ENCODE assay signal across 7 cellular contexts in genomic region chr20:48920527-48921167, GRCh38. TPM values are rescaled to one million over a fixed set of nuclear protein-coding genes. Genes with fewer than 3 reads are reported as not detected.
DNase-seq lines count a peak whose midpoint lies in the region; ATAC-seq and TF ChIP-seq lines count a peak whose summit lies in the region.

No MANE protein-coding gene starts in this region.

- no peaks in the 10 kb centered on the region for H3K9me3 ChIP-seq in suprapubic skin

- H3K4me3 ChIP-seq in suprapubic skin, result peak overlapping the region; percentile 99

- peak overlapping the region; percentile 83 to 96 (median 94) for H3K4me3 Mint-ChIP-seq in IgD-negative memory B cell
- peak overlapping the region; percentile 99 for H3K4me3 Mint-ChIP-seq in activated naive CD8-positive, alpha-beta T cell treated with anti-CD3 and anti-CD28 coated beads, Interleukin-2, amount 50 U/mL, for 24 hours

- H3K4me1 ChIP-seq in suprapubic skin, result peaks cover 43% of the 10 kb centered on the region

- WGBS in suprapubic skin, result 28% methylated on average over 10 of the region's 10 CpGs

- H3K9me3 Mint-ChIP-seq in IgD-negative memory B cell, result no peaks in the 10 kb centered on the region
- H3K9me3 Mint-ChIP-seq in activated naive CD8-positive, alpha-beta T cell treated with anti-CD3 and anti-CD28 coated beads, Interleukin-2, amount 50 U/mL, for 24 hours, result no peaks in the 10 kb centered on the region

- no peak for TF ChIP-seq CTCF in suprapubic skin (IDR thresholded peaks at IDR 0.05)

- no peak for TF ChIP-seq POLR2A in suprapubic skin (IDR thresholded peaks at IDR 0.05)

- H3K27ac Mint-ChIP-seq in IgD-negative memory B cell, result peak overlapping the region; percentile 86 to 97 (median 96)
- H3K27ac Mint-ChIP-seq in activated naive CD8-positive, alpha-beta T cell treated with anti-CD3 and anti-CD28 coated beads, Interleukin-2, amount 50 U/mL, for 24 hours, result peak overlapping the region; percentile 98

- TF ChIP-seq EP300 in suprapubic skin (IDR thresholded peaks at IDR 0.05), result no peak

- no peak for ATAC-seq in activated naive CD8-positive, alpha-beta T cell treated with anti-CD3 and anti-CD28 coated beads, Interleukin-2, amount 50 U/mL, for 24 hours
- ATAC-seq in HG03460 (IDR thresholded peaks at IDR 0.05; ENCODE audit: unreplicated experiment), result no peak

- DNase-seq in activated naive CD8-positive, alpha-beta T cell treated with anti-CD3 and anti-CD28 coated beads, Interleukin-2, amount 50 U/mL, for 24 hours, result no peak
- DNase-seq in suprapubic skin (ENCODE audit: low spot score in 2 of 2) (peak in 1 of 2 donors; percentile 77), KG1 (lab: John Stamatoyannopoulos, UW) (no peak), NCI-H146 treated with DMSO at 0.1 percent for 48 hours (lab: John Stamatoyannopoulos, UW; ENCODE audit: unreplicated experiment) (no peak)

- H3K27ac ChIP-seq in layer of hippocampus (ENCODE audit: low read depth, low read length) (peak overlapping the region; percentile 78), suprapubic skin (peak overlapping the region; percentile 99)

- H3K27me3 ChIP-seq in layer of hippocampus (ENCODE audit: control insufficient read depth, insufficient read depth, low read length), result no peaks in the 10 kb centered on the region
- H3K27me3 ChIP-seq in suprapubic skin, result no peaks in the 10 kb centered on the region

- no peaks in the 10 kb centered on the region for H3K27me3 Mint-ChIP-seq in IgD-negative memory B cell
- H3K27me3 Mint-ChIP-seq in activated naive CD8-positive, alpha-beta T cell treated with anti-CD3 and anti-CD28 coated beads, Interleukin-2, amount 50 U/mL, for 24 hours, result no peaks in the 10 kb centered on the region

- peaks cover 21 to 29% (median 27%) of the 10 kb centered on the region in 3 donors for H3K4me1 Mint-ChIP-seq in IgD-negative memory B cell
- peaks cover 43% of the 10 kb centered on the region for H3K4me1 Mint-ChIP-seq in activated naive CD8-positive, alpha-beta T cell treated with anti-CD3 and anti-CD28 coated beads, Interleukin-2, amount 50 U/mL, for 24 hours

- no peaks in the 10 kb centered on the region for H3K36me3 ChIP-seq in suprapubic skin

- H3K36me3 Mint-ChIP-seq in IgD-negative memory B cell, result no peaks in the 10 kb centered on the region
- H3K36me3 Mint-ChIP-seq in activated naive CD8-positive, alpha-beta T cell treated with anti-CD3 and anti-CD28 coated beads, Interleukin-2, amount 50 U/mL, for 24 hours (ENCODE audit: low read depth), result no peaks in the 10 kb centered on the region

RNA-seq across cellular contexts. Expression of gene ARFGEF2, which starts 0.9 kb away (rescaled TPM):
- polyA plus RNA-seq in IgD-negative memory B cell, result 8.5 TPM
- 10 to 100 TPM; 29.9 to 84.7 (median 39.1) TPM for total RNA-seq in suprapubic skin
